ENCODE assay signal across 9 cellular contexts in the genomic region with DNA sequence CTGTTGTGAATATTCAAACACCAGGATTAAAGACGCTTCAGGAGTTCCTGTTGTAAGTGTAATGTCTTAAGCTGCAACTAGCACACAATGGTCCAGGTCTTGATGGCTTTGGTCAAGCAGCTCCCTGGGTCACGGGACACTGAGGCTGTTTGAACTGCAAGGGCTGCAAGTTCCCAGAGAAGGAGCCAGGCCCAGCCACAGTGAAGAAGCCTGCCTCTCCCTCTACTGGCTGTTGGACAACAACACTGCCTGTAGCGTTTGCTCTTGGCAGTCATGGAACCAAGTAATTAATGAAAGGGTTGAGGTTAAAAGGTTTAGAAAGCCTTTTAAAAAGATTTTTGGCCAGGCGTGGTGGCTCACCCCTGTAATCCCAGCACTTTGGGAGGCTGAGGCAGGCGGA. TPM values are rescaled to one million over a fixed set of nuclear protein-coding genes. Genes with fewer than 3 reads are reported as not detected.
DNase-seq lines count a peak whose midpoint lies in the region; ATAC-seq, FAIRE-seq and TF ChIP-seq lines count a peak whose summit lies in the region.
"Had no signal": no experiment of that assay in that cellular context is flagged by ENCODE, and none has a peak within 500 bp of the region (broad histone marks: within the 10 kb centered on the region; RNA-seq: fewer than 3 reads in every experiment).

No MANE protein-coding gene starts in this region.

- H3K4me3 Mint-ChIP-seq in endodermal cell = no peak overlapping the region
- H3K4me3 Mint-ChIP-seq: central memory CD8-positive, alpha-beta T cell had no signal

- no peak for TF ChIP-seq EP300 in neural cell (conservative IDR thresholded peaks at IDR 0.05; ENCODE audit: poor library complexity, severe bottlenecking)

- H3K4me1 Mint-ChIP-seq in endodermal cell = peaks cover 2% of the 10 kb centered on the region
- H3K4me1 Mint-ChIP-seq: central memory CD8-positive, alpha-beta T cell had no signal

- 43 to 58% methylated on average over 3 to 4 of the region's 5 CpGs for WGBS in endodermal cell (ENCODE audit: insufficient coverage in 1 of 2, insufficient read length in 1 of 2), 2 experiments

- no peak overlapping the region for H3K4me2 ChIP-seq in neural cell (ENCODE audit: low read length)

- no peak for FAIRE-seq in urothelium cell line (lab: Jason Lieb, UNC)

- H3K9ac ChIP-seq in endodermal cell (ENCODE audit: extremely low read depth, low read length, poor library complexity, severe bottlenecking) = no peak overlapping the region
- H3K9ac ChIP-seq in neural cell (ENCODE audit: low read length) = no peak overlapping the region

- H2AFZ ChIP-seq in neural cell (ENCODE audit: low read depth, low read length) = no peak overlapping the region

- H3K36me3 Mint-ChIP-seq in endodermal cell (ENCODE audit: low read depth) = no peaks in the 10 kb centered on the region

- in situ Hi-C loops in G401 (cut with HindIII; ENCODE audit: low sequenced_read_pairs) = no loop called here

- no peak for TF ChIP-seq POLR2A in NB4 (IDR thresholded peaks at IDR 0.05; ENCODE audit: extremely low read depth, insufficient read length)

- ATAC-seq in HG02884 (IDR thresholded peaks at IDR 0.05; ENCODE audit: unreplicated experiment) = no peak

- H3K4me3 ChIP-seq in NB4 (ENCODE audit: low read depth, low read length) = no peak overlapping the region
- no peak overlapping the region for H3K4me3 ChIP-seq in endodermal cell (ENCODE audit: low read length)
- H3K4me3 ChIP-seq in neural cell (ENCODE audit: low read length) = no peak overlapping the region

- no peak overlapping the region for H3K27ac Mint-ChIP-seq in endodermal cell

- no peaks in the 10 kb centered on the region for H4K20me1 ChIP-seq in neural cell (ENCODE audit: insufficient read depth)

- no peaks in the 10 kb centered on the region for H3K9me3 Mint-ChIP-seq in endodermal cell
- H3K9me3 Mint-ChIP-seq: central memory CD8-positive, alpha-beta T cell had no signal

- no peaks in the 10 kb centered on the region for H3K27me3 ChIP-seq in endodermal cell (ENCODE audit: control insufficient read depth, insufficient read depth, low read length, poor library complexity, severe bottlenecking)
- H3K27me3 ChIP-seq in neural cell (ENCODE audit: insufficient read depth, low read depth, low read length) = no peaks in the 10 kb centered on the region

- DNase-seq in G401 (ENCODE audit: low spot score) (peak; percentile 39), NB4 (ENCODE audit: low read depth) (peak; percentile 60), endodermal cell (peak; percentile 76), superior temporal gyrus (ENCODE audit: extremely low spot score) (no peak), urothelium cell line (ENCODE audit: low spot score) (no peak), HPDE6-E6E7 (ENCODE audit: extremely low spot score) (no peak)

- H3K36me3 ChIP-seq in endodermal cell (ENCODE audit: control insufficient read depth, insufficient read depth, low read length) (no peaks in the 10 kb centered on the region), neural cell (ENCODE audit: insufficient read depth, low read length) (no peaks in the 10 kb centered on the region)

- peaks cover 19% of the 10 kb centered on the region for H3K27me3 Mint-ChIP-seq in endodermal cell (ENCODE audit: insufficient read depth)

- peak; percentile 14 for TF ChIP-seq RAD21 in neural cell (conservative IDR thresholded peaks at IDR 0.05)

- H3K4me1 ChIP-seq in endodermal cell (ENCODE audit: control insufficient read depth, insufficient read depth, low read length) = no peaks in the 10 kb centered on the region

- no peaks in the 10 kb centered on the region for H3K9me2 ChIP-seq in neural cell (ENCODE audit: insufficient read depth, low read length)

- H3K27ac ChIP-seq in endodermal cell (ENCODE audit: low read depth, low read length) (no peak overlapping the region), neural cell (ENCODE audit: low read length) (no peak overlapping the region)

- no peaks in the 10 kb centered on the region for H3F3A ChIP-seq in neural cell (ENCODE audit: insufficient read depth, low read length, poor library complexity, severe bottlenecking)

- TF ChIP-seq CTCF in NB4 (IDR thresholded peaks at IDR 0.05; ENCODE audit: low read depth, low read length) (peak; percentile 39), endodermal cell (conservative IDR thresholded peaks at IDR 0.05) (peak; percentile 68), neural cell (IDR thresholded peaks at IDR 0.05; ENCODE audit: poor library complexity, severe bottlenecking) (no peak)

- H3K79me2 ChIP-seq in neural cell (replicated peaks; ENCODE audit: insufficient read depth, low read length) = no peaks in the 10 kb centered on the region

- no peaks in the 10 kb centered on the region for H3K9me3 ChIP-seq in endodermal cell (ENCODE audit: control insufficient read depth, low read length)
- no peaks in the 10 kb centered on the region for H3K9me3 ChIP-seq in neural cell (ENCODE audit: low read length)

TF ChIP-seq in neural cell, 6 proteins besides CTCF, POLR2A, EP300 and RAD21:
- TF ChIP-seq POLR2AphosphoS5 (IDR thresholded peaks at IDR 0.05) = no peak
TF ChIP-seq in neural cell: peak in this region for 0.

RNA-seq across cellular contexts. Expression of gene GUSB, which starts 31.9 kb away (rescaled TPM):
- 62.1 and 63.7 TPM in 2 replicates for total RNA-seq in G401 (2014; rRNA removed; shearing (Covaris generic))
- 10 to 100 TPM; 54.5 to 60.6 TPM for total RNA-seq in endodermal cell
- polyA plus RNA-seq in endodermal cell (2013, experiment 1 of 2) = 60.6 TPM
- 45.7 TPM for polyA plus RNA-seq in endodermal cell (2013, experiment 2 of 2)
- 50.3 and 56.1 TPM in 2 replicates for polyA plus RNA-seq in neural cell
- polyA minus RNA-seq in neural cell = 19.8 and 22.9 TPM in 2 replicates

Comparison
In these comparisons a context has a peak if more than half of its experiments do, and no peak if none do; other contexts are left out.
1. DNase-seq: peak in G401 (single experiment), NB4 (single experiment) and endodermal cell (single experiment); none in superior temporal gyrus (single experiment), urothelium cell line (single experiment) and HPDE6-E6E7 (single experiment).